In genomic region chr11:128772814-128773213, GRCh38 we compare ENCODE assay signal across 8 cellular contexts.
DNase-seq lines count a peak whose midpoint lies in the region; ATAC-seq and TF ChIP-seq lines count a peak whose summit lies in the region.

No MANE protein-coding gene starts in this region.

- peaks cover 2 to 3% of the 10 kb centered on the region in 2 donors for H3K9me3 Mint-ChIP-seq in stimulated activated naive B cell treated with anti-CD40 and anti-IgM and Interleukin-4, amounts not matched to agents 10 μg/mL and 1 μg/mL and 100 μg/mL, for 72 hours
- no peaks in the 10 kb centered on the region for H3K9me3 Mint-ChIP-seq in type B pancreatic cell

- H3K9me3 ChIP-seq in right cardiac atrium (ENCODE audit: control insufficient read depth, low read length), result no peaks in the 10 kb centered on the region

- peaks cover 47 to 71% of the 10 kb centered on the region in 2 donors for H3K36me3 Mint-ChIP-seq in stimulated activated naive B cell treated with anti-CD40 and anti-IgM and Interleukin-4, amounts not matched to agents 10 μg/mL and 1 μg/mL and 100 μg/mL, for 72 hours
- peaks cover 27% of the 10 kb centered on the region for H3K36me3 Mint-ChIP-seq in type B pancreatic cell

- no peak for TF ChIP-seq CTCF in type B pancreatic cell (conservative IDR thresholded peaks at IDR 0.05)

- H3K4me3 ChIP-seq in right cardiac atrium (ENCODE audit: low read length), result no peak overlapping the region

- H3K4me3 Mint-ChIP-seq in stimulated activated naive B cell treated with anti-CD40 and anti-IgM and Interleukin-4, amounts not matched to agents 10 μg/mL and 1 μg/mL and 100 μg/mL, for 72 hours, result peak overlapping the region; percentile 31 to 80
- H3K4me3 Mint-ChIP-seq in type B pancreatic cell, result no peak overlapping the region

- H3K27ac ChIP-seq in right cardiac atrium (ENCODE audit: low read length), result no peak overlapping the region

- H3K27me3 ChIP-seq in right cardiac atrium (ENCODE audit: control insufficient read depth, insufficient read depth), result no peaks in the 10 kb centered on the region

- no peaks in the 10 kb centered on the region for H3K27me3 Mint-ChIP-seq in stimulated activated naive B cell treated with anti-CD40 and anti-IgM and Interleukin-4, amounts not matched to agents 10 μg/mL and 1 μg/mL and 100 μg/mL, for 72 hours
- H3K27me3 Mint-ChIP-seq in type B pancreatic cell, result peaks cover 42% of the 10 kb centered on the region

- peaks cover 13% of the 10 kb centered on the region for H3K4me1 ChIP-seq in right cardiac atrium (ENCODE audit: control insufficient read depth, insufficient read depth, low read length)

- 45% methylated on average over 12 of the region's 12 CpGs for WGBS in right cardiac atrium

- intact Hi-C loops in right cardiac atrium (cut with DNase I), result no loop called here

- DNase-seq in DMS53 (lab: John Stamatoyannopoulos, UW) (peak; percentile 66), DMS53 treated with DMSO at 0.1 percent for 48 hours (lab: John Stamatoyannopoulos, UW; ENCODE audit: unreplicated experiment) (no peak), right cardiac atrium (peak; percentile 45 to 81 (median 71)), islet precursor cell (no peak), type B pancreatic cell (ENCODE audit: extremely low spot score, unreplicated experiment) (no peak)
- peak; percentile 77 for DNase-seq in activated CD8-positive, alpha-beta memory T cell treated with anti-CD3 and anti-CD28 coated beads for 24 hours
- peak; percentile 50 for DNase-seq in stimulated activated naive B cell treated with anti-CD40 and anti-IgM and Interleukin-4, amounts not matched to agents 10 μg/mL and 1 μg/mL and 100 μg/mL, for 72 hours

- peaks cover 24 to 58% of the 10 kb centered on the region in 2 donors for H3K4me1 Mint-ChIP-seq in stimulated activated naive B cell treated with anti-CD40 and anti-IgM and Interleukin-4, amounts not matched to agents 10 μg/mL and 1 μg/mL and 100 μg/mL, for 72 hours
- peaks cover 27% of the 10 kb centered on the region for H3K4me1 Mint-ChIP-seq in type B pancreatic cell (ENCODE audit: unreplicated experiment)

- peak; percentile 9 to 16 for ATAC-seq in right cardiac atrium
- ATAC-seq in stimulated activated naive B cell treated with anti-CD40 and anti-IgM and Interleukin-4, amounts not matched to agents 10 μg/mL and 1 μg/mL and 100 μg/mL, for 72 hours (replicated peaks), result peak; percentile 73 to 89
- no peak for ATAC-seq in HG03442 (IDR thresholded peaks at IDR 0.05; ENCODE audit: unreplicated experiment)

- H3K27ac Mint-ChIP-seq in stimulated activated naive B cell treated with anti-CD40 and anti-IgM and Interleukin-4, amounts not matched to agents 10 μg/mL and 1 μg/mL and 100 μg/mL, for 72 hours, result peak overlapping the region; percentile 85
- no peak overlapping the region for H3K27ac Mint-ChIP-seq in type B pancreatic cell

Comparison
In these comparisons a context has a peak if more than half of its experiments do, and no peak if none do; other contexts are left out.
1. DNase-seq: peak in DMS53 (single experiment), activated CD8-positive, alpha-beta memory T cell treated with anti-CD3 and anti-CD28 coated beads for 24 hours (single experiment), right cardiac atrium (3 of 3) and stimulated activated naive B cell treated with anti-CD40 and anti-IgM and Interleukin-4, amounts not matched to agents 10 μg/mL and 1 μg/mL and 100 μg/mL, for 72 hours (single experiment); none in DMS53 treated with DMSO at 0.1 percent for 48 hours (single experiment), islet precursor cell (single experiment) and type B pancreatic cell (single experiment).